In genomic region chr11:87425943-87426342, GRCh38 we compare ENCODE assay signal across 28 cellular contexts.
A peak's percentile ranks its signal among the peaks of the same experiment; 100 is the strongest.
DNase-seq lines count a peak whose midpoint lies in the region; ATAC-seq, FAIRE-seq and TF ChIP-seq lines count a peak whose summit lies in the region.
"Had no signal": no experiment of that assay in that cellular context is flagged by ENCODE, and none has a peak within 500 bp of the region (broad histone marks: within the 10 kb centered on the region; RNA-seq: fewer than 3 reads in every experiment).

No MANE protein-coding gene starts in this region.

- DNase-seq in BJ (ENCODE audit: low read depth) (peak; percentile 45), astrocyte (ENCODE audit: low read depth) (peak; percentile 63), mesenchymal stem cell (no peak), NOMO-1 treated with DMSO at 0.1 percent for 48 hours (lab: John Stamatoyannopoulos, UW; ENCODE audit: unreplicated experiment) (no peak), nephron progenitor cell (no peak), cerebellum (ENCODE audit: low spot score) (no peak)
- DNase-seq: activated CD4-positive, CD25-positive, alpha-beta regulatory T cell; activated CD8-positive, alpha-beta T cell treated with anti-CD3 and anti-CD28 coated beads for 36 hours; activated naive CD4-positive, alpha-beta T cell treated with Interleukin-2 at 50 U/mL for 16 hours; activated T-cell treated with anti-CD3 and anti-CD28 coated beads, Interleukin-2, amount 50 U/mL, for 24 hours; anterior cingulate cortex; CD4-positive, alpha-beta memory T cell; DMS53; glutamatergic neuron; NCI-H1092; NCI-H2029 treated with DMSO at 0.1 percent for 48 hours; NCI-H510A; stimulated activated CD4-positive, alpha-beta T cell treated with anti-CD3 and anti-CD28 coated beads, Interleukin-4, amount 100 ng/mL, for 24 hours; T-helper 9 cell; tibial artery had no signal

- H2AFZ ChIP-seq in astrocyte (ENCODE audit: low read depth, low read length) = no peak overlapping the region
- H2AFZ ChIP-seq in mesenchymal stem cell (ENCODE audit: low read depth, low read length) = no peak overlapping the region

- H2AK5ac ChIP-seq in mesenchymal stem cell (ENCODE audit: low read length, severe bottlenecking) = no peak overlapping the region

- H3K9me3 ChIP-seq in HUES6 (ENCODE audit: control insufficient read depth, insufficient read depth, low read depth, low read length) = no peaks in the 10 kb centered on the region
- H3K9me3 ChIP-seq in astrocyte (ENCODE audit: insufficient read depth, low read depth, low read length) = no peaks in the 10 kb centered on the region
- H3K9me3 ChIP-seq in mesenchymal stem cell (ENCODE audit: control insufficient read depth, low read length) = no peaks in the 10 kb centered on the region
- H3K9me3 ChIP-seq: tibial artery had no signal

- H3K36me3 ChIP-seq in BJ (ENCODE audit: control insufficient read depth, insufficient read depth, low read length) (no peaks in the 10 kb centered on the region), HUES6 (ENCODE audit: control insufficient read depth, insufficient read depth, low read length) (no peaks in the 10 kb centered on the region), astrocyte (ENCODE audit: insufficient read depth, low read length) (no peaks in the 10 kb centered on the region), mesenchymal stem cell (ENCODE audit: control insufficient read depth in 1 of 2, insufficient read depth in 2 of 2, low read depth in 1 of 2, low read length in 2 of 2) (no peaks in the 10 kb centered on the region)
- H3K36me3 ChIP-seq: tibial artery had no signal

- H3K4me1 ChIP-seq in HUES6 (ENCODE audit: control insufficient read depth, insufficient read depth, low read length) (peaks cover 24% of the 10 kb centered on the region), astrocyte (ENCODE audit: insufficient read depth, low read length) (peaks cover 34% of the 10 kb centered on the region), mesenchymal stem cell (ENCODE audit: control insufficient read depth, insufficient read depth, low read depth, low read length) (peaks cover 5% of the 10 kb centered on the region)

- H4K20me1 ChIP-seq in astrocyte (ENCODE audit: insufficient read depth, low read length) = no peaks in the 10 kb centered on the region

- H3K18ac ChIP-seq in mesenchymal stem cell (ENCODE audit: low read depth in 1 of 2, low read length in 2 of 2) = no peak overlapping the region

- H2BK120ac ChIP-seq in mesenchymal stem cell (ENCODE audit: low read depth, low read length) = no peak overlapping the region

- no peak overlapping the region for H2BK12ac ChIP-seq in mesenchymal stem cell (ENCODE audit: low read length in 2 of 2)

- no peak overlapping the region for H4K8ac ChIP-seq in mesenchymal stem cell (ENCODE audit: low read length)

- POLR2A ChIA-PET in BJ (lab: Charles Lee) = no interaction called here

- H3K27me3 Mint-ChIP-seq in astrocyte (ENCODE audit: low read depth, unreplicated experiment) (no peaks in the 10 kb centered on the region), nephron progenitor cell (ENCODE audit: low read depth, poor library complexity) (peaks cover 18% of the 10 kb centered on the region)
- H3K27me3 Mint-ChIP-seq: progenitor cell of endocrine pancreas had no signal

- H2BK5ac ChIP-seq in mesenchymal stem cell (ENCODE audit: low read depth, low read length, poor library complexity, severe bottlenecking) = no peak overlapping the region

- TF ChIP-seq CTCF in BJ (IDR thresholded peaks at IDR 0.05; ENCODE audit: insufficient read depth, low read depth, low read length) = no peak
- no peak for TF ChIP-seq CTCF in astrocyte (IDR thresholded peaks at IDR 0.05; ENCODE audit: insufficient read depth, low read depth, low read length)
- no peak for TF ChIP-seq CTCF in nephron progenitor cell (IDR thresholded peaks at IDR 0.05)

- H3K27ac ChIP-seq in HUES6 (ENCODE audit: low read depth, low read length) = peak overlapping the region; percentile 61; the same call in 1 of the 2 replicates
- peak overlapping the region; percentile 78 for H3K27ac ChIP-seq in astrocyte (ENCODE audit: low read depth, low read length)
- H3K27ac ChIP-seq in mesenchymal stem cell (ENCODE audit: low read length, poor library complexity, severe bottlenecking) = peak overlapping the region; percentile 50
- H3K27ac ChIP-seq: tibial artery had no signal

- H3K4me1 Mint-ChIP-seq in astrocyte (ENCODE audit: low read depth, unreplicated experiment) (peaks cover 19% of the 10 kb centered on the region), nephron progenitor cell (no peaks in the 10 kb centered on the region)
- H3K4me1 Mint-ChIP-seq: CD4-positive, alpha-beta memory T cell had no signal

- no peaks in the 10 kb centered on the region for H3K79me1 ChIP-seq in mesenchymal stem cell (replicated peaks; ENCODE audit: low read length, poor library complexity, severe bottlenecking)

- H3K27ac Mint-ChIP-seq in astrocyte (ENCODE audit: unreplicated experiment) = no peak overlapping the region
- H3K27ac Mint-ChIP-seq in nephron progenitor cell = no peak overlapping the region
- H3K27ac Mint-ChIP-seq: activated CD8-positive, alpha-beta T cell treated with anti-CD3 and anti-CD28 coated beads for 36 hours; activated T-cell treated with anti-CD3 and anti-CD28 coated beads, Interleukin-2, amount 50 U/mL, for 24 hours; CD4-positive, alpha-beta memory T cell; progenitor cell of endocrine pancreas; stimulated activated naive CD8-positive, alpha-beta T cell treated with anti-CD3 and anti-CD28 coated beads, Interleukin-15, Interleukin-2, amounts not matched to agents 100 ng/mL and 50 ng/mL, for 24 hours had no signal

- H3K9ac ChIP-seq in HUES6 (ENCODE audit: low read length) (no peak overlapping the region), astrocyte (ENCODE audit: low read length) (peak overlapping the region; percentile 32), mesenchymal stem cell (ENCODE audit: low read length) (no peak overlapping the region)

- H2BK15ac ChIP-seq in mesenchymal stem cell (ENCODE audit: low read depth, poor library complexity, severe bottlenecking) = no peak overlapping the region

- no peaks in the 10 kb centered on the region for H3K79me2 ChIP-seq in astrocyte (ENCODE audit: insufficient read depth, low read length)

- no peak overlapping the region for H3K4me3 ChIP-seq in BJ (ENCODE audit: low read depth, low read length)
- no peak overlapping the region for H3K4me3 ChIP-seq in HUES6 (ENCODE audit: low read depth, low read length)
- no peak overlapping the region for H3K4me3 ChIP-seq in astrocyte (ENCODE audit: insufficient read depth, low read depth, low read length)
- H3K4me3 ChIP-seq in mesenchymal stem cell (ENCODE audit: insufficient read depth in 1 of 2, low read depth in 1 of 2, low read length in 2 of 2) = no peak overlapping the region
- H3K4me3 ChIP-seq: K562, tibial artery had no signal

- H3K27me3 ChIP-seq in BJ (ENCODE audit: control insufficient read depth, insufficient read depth, low read length) (no peaks in the 10 kb centered on the region), HUES6 (ENCODE audit: control insufficient read depth, insufficient read depth, low read length) (no peaks in the 10 kb centered on the region), astrocyte (ENCODE audit: insufficient read depth, low read length) (no peaks in the 10 kb centered on the region), mesenchymal stem cell (ENCODE audit: control insufficient read depth in 1 of 2, insufficient read depth in 1 of 2, low read length in 2 of 2) (no peaks in the 10 kb centered on the region)
- H3K27me3 ChIP-seq: tibial artery had no signal

- ATAC-seq in HG03442 (IDR thresholded peaks at IDR 0.05; ENCODE audit: unreplicated experiment) = no peak
- ATAC-seq: activated CD8-positive, alpha-beta T cell treated with anti-CD3 and anti-CD28 coated beads for 36 hours; esophagus mucosa; K562; left lobe of liver had no signal

- no peak overlapping the region for H3K23ac ChIP-seq in mesenchymal stem cell (ENCODE audit: low read length in 2 of 2)

- WGBS in mesenchymal stem cell = 50% methylated on average over 1 of the region's 1 CpG

- peak overlapping the region; percentile 45 for H3K4me2 ChIP-seq in astrocyte (ENCODE audit: low read length)
- no peak overlapping the region for H3K4me2 ChIP-seq in mesenchymal stem cell (ENCODE audit: low read length, poor library complexity, severe bottlenecking)

- H3K4me3 Mint-ChIP-seq in astrocyte (ENCODE audit: unreplicated experiment) (no peak overlapping the region), nephron progenitor cell (no peak overlapping the region)
- H3K4me3 Mint-ChIP-seq: activated CD8-positive, alpha-beta T cell treated with anti-CD3 and anti-CD28 coated beads for 36 hours; activated T-cell treated with anti-CD3 and anti-CD28 coated beads, Interleukin-2, amount 50 U/mL, for 24 hours; CD4-positive, alpha-beta memory T cell; neural crest cell; stimulated activated naive CD8-positive, alpha-beta T cell treated with anti-CD3 and anti-CD28 coated beads, Interleukin-15, Interleukin-2, amounts not matched to agents 100 ng/mL and 50 ng/mL, for 24 hours had no signal

- H4K91ac ChIP-seq in mesenchymal stem cell (ENCODE audit: low read length) = no peak overlapping the region

- peak; percentile 84 for FAIRE-seq in astrocyte (lab: Jason Lieb, UNC)
- FAIRE-seq: K562 had no signal

- CTCF ChIA-PET in BJ (lab: Yijun Ruan, JAX) = no interaction called here

- no peak overlapping the region for H3K4ac ChIP-seq in mesenchymal stem cell (ENCODE audit: low read depth in 1 of 2, low read length in 2 of 2)

- no peak overlapping the region for H3K14ac ChIP-seq in mesenchymal stem cell (ENCODE audit: low read length in 2 of 2)

- H3K9me3 Mint-ChIP-seq in astrocyte (ENCODE audit: unreplicated experiment) (peaks cover 4% of the 10 kb centered on the region), nephron progenitor cell (no peaks in the 10 kb centered on the region)
- H3K9me3 Mint-ChIP-seq: activated CD8-positive, alpha-beta T cell treated with anti-CD3 and anti-CD28 coated beads for 36 hours; activated T-cell treated with anti-CD3 and anti-CD28 coated beads, Interleukin-2, amount 50 U/mL, for 24 hours; CD4-positive, alpha-beta memory T cell; neural crest cell; stimulated activated naive CD8-positive, alpha-beta T cell treated with anti-CD3 and anti-CD28 coated beads, Interleukin-15, Interleukin-2, amounts not matched to agents 100 ng/mL and 50 ng/mL, for 24 hours had no signal

- H3K36me3 Mint-ChIP-seq in astrocyte (ENCODE audit: low read depth, unreplicated experiment) (no peaks in the 10 kb centered on the region), nephron progenitor cell (ENCODE audit: low read depth) (no peaks in the 10 kb centered on the region)
- H3K36me3 Mint-ChIP-seq: CD4-positive, alpha-beta memory T cell had no signal

Comparison
In these comparisons a context has a peak if more than half of its experiments do, and no peak if none do; other contexts are left out.
1. DNase-seq: peak in BJ (single experiment) and astrocyte (single experiment); none in mesenchymal stem cell (single experiment), NOMO-1 treated with DMSO at 0.1 percent for 48 hours (single experiment), nephron progenitor cell (single experiment) and cerebellum (single experiment).
2. Peak in every context shown above with its lines, with median percentiles within 50 percentile points of each other: H3K27ac ChIP-seq.